In genomic region chr9:126540398-126540797, GRCh38 we compare ENCODE assay signal across 7 cellular contexts.
DNase-seq lines count a peak whose midpoint lies in the region; ATAC-seq, FAIRE-seq and TF ChIP-seq lines count a peak whose summit lies in the region.
"Not testable (repeated sequence)": the region's sequence is repeated elsewhere in the genome, so short reads cannot be mapped to it uniquely, and the experiment has no call there.

No MANE protein-coding gene starts in this region.

- not testable (repeated sequence) for H3K23me2 ChIP-seq in H1 (ENCODE audit: low read depth, low read length)

- not testable (repeated sequence) for H3K79me1 ChIP-seq in H1 (ENCODE audit: low read depth, low read length)

- not testable (repeated sequence) for H3K27ac ChIP-seq in H1 (ENCODE audit: low read depth, low read length); lower lobe of right lung; spleen

- ATAC-seq in left lobe of liver = peak; percentile 43
- not testable (repeated sequence) for ATAC-seq in lower lobe of right lung

- H3K9ac ChIP-seq in H1 (replicated peaks in 1 of 4; ENCODE audit: extremely low read depth in 1 of 4, low read depth in 3 of 4, low read length in 3 of 4) = not testable (repeated sequence)

- H3K23ac ChIP-seq in H1 (ENCODE audit: insufficient read length) = not testable (repeated sequence)

- H3K9me3 Mint-ChIP-seq in chondrocyte (ENCODE audit: low read depth) = not testable (repeated sequence)

- not testable (repeated sequence) for H4K20me1 ChIP-seq in H1 (replicated peaks in 1 of 2; ENCODE audit: control insufficient read depth in 1 of 2, insufficient read depth in 2 of 2, low read length in 2 of 2)

- not testable (repeated sequence) for H4K8ac ChIP-seq in H1 (ENCODE audit: extremely low read depth, insufficient read depth, low read length)

- not testable (repeated sequence) for TF ChIP-seq RAD21 in Ishikawa (IDR thresholded peaks at IDR 0.05; ENCODE audit: low read depth); H1 (IDR thresholded peaks at IDR 0.05 in 1 of 2, conservative IDR thresholded peaks at IDR 0.05 in 1 of 2; ENCODE audit: low read depth in 2 of 2, low read length in 2 of 2)

- intact Hi-C loops in lower lobe of right lung (cut with DNase I); posterior vena cava (cut with DNase I); spleen (cut with DNase I; ENCODE audit: low total_unique reads): not testable (repeated sequence)

- H3K9me3 ChIP-seq in H1 (ENCODE audit: insufficient read depth in 2 of 2, low read depth in 1 of 2, low read length in 1 of 2); lower lobe of right lung; spleen: not testable (repeated sequence)

- H3K27me3 Mint-ChIP-seq in chondrocyte (ENCODE audit: low read depth) = not testable (repeated sequence)

- peak overlapping the region; percentile 39 for H4K91ac ChIP-seq in H1 (replicated peaks; ENCODE audit: insufficient read length, low read length)

- not testable (repeated sequence) for H3K79me2 ChIP-seq in H1 (ENCODE audit: control insufficient read depth in 1 of 2, insufficient read depth in 2 of 2, low read length in 2 of 2)

- not testable (repeated sequence) for H3K4me1 Mint-ChIP-seq in chondrocyte (ENCODE audit: low read depth)

- not testable (repeated sequence) for H2BK5ac ChIP-seq in H1 (ENCODE audit: low read depth, low read length)

- H3K27ac Mint-ChIP-seq in chondrocyte (ENCODE audit: unreplicated experiment) = not testable (repeated sequence)

- 95% methylated on average over 9 of the region's 9 CpGs; no CpG with 5 or more reads in 1 of the 2 experiments for WGBS in H1 (ENCODE audit: extremely low coverage in 1 of 2, insufficient coverage in 1 of 2, insufficient read length in 1 of 2, insufficient replicate concordance in 2 of 2, low coverage in 1 of 2, low lambda C conversion rate in 2 of 2, missing lambda C conversion rate in 1 of 2), 2 experiments
- WGBS in spleen, 5 donors = 77 to 92% (median 87%) methylated on average over 9 of the region's 9 CpGs

- not testable (repeated sequence) for H3K36me3 ChIP-seq in H1 (ENCODE audit: control insufficient read depth in 2 of 4, insufficient read depth in 4 of 4, low read length in 3 of 4); lower lobe of right lung; spleen

- CTCF ChIA-PET in H1 (lab: Charles Lee; ENCODE audit: partially characterized antibody) = interaction anchor here (1.0 to 2.2 kb wide), 5 partner anchors 9 to 68 kb away, joined by 3 to 8 read pairs (median 3); no protein-coding TSS in a partner anchor

- not testable (repeated sequence) for H3K4me3 ChIP-seq in H1 (ENCODE audit: extremely low read depth in 1 of 4, insufficient read depth in 2 of 4, low read depth in 3 of 4, low read length in 4 of 4); lower lobe of right lung; spleen

- not testable (repeated sequence) for TF ChIP-seq POLR2A in H1 (IDR thresholded peaks at IDR 0.05; ENCODE audit: control extremely low read depth in 1 of 2, low read depth in 2 of 2, low read length in 2 of 2); spleen (IDR thresholded peaks at IDR 0.05)

- not testable (repeated sequence) for FAIRE-seq in H1 (lab: Jason Lieb, UNC)

- H2BK20ac ChIP-seq in H1 (ENCODE audit: low read length) = not testable (repeated sequence)

- H2BK15ac ChIP-seq in H1 (ENCODE audit: low read length) = not testable (repeated sequence)

- H3K18ac ChIP-seq in H1 (ENCODE audit: extremely low read depth, low read length) = not testable (repeated sequence)

- POLR2A ChIA-PET in H1 (lab: Charles Lee; ENCODE audit: partially characterized antibody) = not testable (repeated sequence)

- not testable (repeated sequence) for H3K4ac ChIP-seq in H1 (replicated peaks; ENCODE audit: insufficient read length, low read depth, low read length)

- not testable (repeated sequence) for H3K4me2 ChIP-seq in H1 (ENCODE audit: insufficient read depth in 1 of 2, low read depth in 2 of 2, low read length in 2 of 2)

- H3K27me3 ChIP-seq in H1 (replicated peaks in 1 of 4; ENCODE audit: control insufficient read depth in 3 of 4, extremely low read depth in 1 of 4, insufficient read depth in 3 of 4, low read length in 3 of 4); lower lobe of right lung (ENCODE audit: low read depth): not testable (repeated sequence)
- peaks cover 0 to 25% (median 0%) of the 10 kb centered on the region in 7 donors for H3K27me3 ChIP-seq in spleen (replicated peaks in 1 of 7)

- H2BK12ac ChIP-seq in H1 (ENCODE audit: low read depth, low read length) = not testable (repeated sequence)

- DNase-seq in chondrocyte (ENCODE audit: low spot score) (peak; percentile 13), lower lobe of right lung (peak; percentile 1), posterior vena cava (ENCODE audit: low spot score) (peak; percentile 49), spleen (peak; percentile 7)
- not testable (repeated sequence) for DNase-seq in H1 (ENCODE audit: low read depth in 1 of 2, low spot score in 2 of 2); left lobe of liver (ENCODE audit: low spot score)

- H3K14ac ChIP-seq in H1 (ENCODE audit: insufficient read length) = not testable (repeated sequence)

- not testable (repeated sequence) for TF ChIP-seq EP300 in Ishikawa (IDR thresholded peaks at IDR 0.05; ENCODE audit: borderline replicate concordance); H1 (IDR thresholded peaks at IDR 0.05; ENCODE audit: borderline replicate concordance in 1 of 2, low read depth in 2 of 2, low read length in 2 of 2)

- TF ChIP-seq CTCF in chondrocyte (IDR thresholded peaks at IDR 0.05); H1 (IDR thresholded peaks at IDR 0.05; ENCODE audit: control extremely low read depth in 1 of 3, insufficient read depth in 1 of 3, low read depth in 1 of 3, low read length in 3 of 3); lower lobe of right lung (IDR thresholded peaks at IDR 0.05); spleen (IDR thresholded peaks at IDR 0.05 in 8 of 11, conservative IDR thresholded peaks at IDR 0.05 in 3 of 11): not testable (repeated sequence)

- not testable (repeated sequence) for H4K5ac ChIP-seq in H1 (ENCODE audit: insufficient read length, low read depth, low read length)

- not testable (repeated sequence) for H3K4me1 ChIP-seq in H1 (replicated peaks in 1 of 4; ENCODE audit: control insufficient read depth in 3 of 4, insufficient read depth in 4 of 4, low read length in 3 of 4); lower lobe of right lung; spleen

- H3K4me3 Mint-ChIP-seq in chondrocyte (ENCODE audit: unreplicated experiment) = not testable (repeated sequence)

- not testable (repeated sequence) for H2AFZ ChIP-seq in H1 (ENCODE audit: low read length)

- H3K36me3 Mint-ChIP-seq in chondrocyte (ENCODE audit: low read depth) = not testable (repeated sequence)

- not testable (repeated sequence) for H2BK120ac ChIP-seq in H1 (replicated peaks; ENCODE audit: low read depth, low read length)

- H3K56ac ChIP-seq in H1 (replicated peaks; ENCODE audit: insufficient read length, low read depth, low read length) = not testable (repeated sequence)

- not testable (repeated sequence) for H2AK5ac ChIP-seq in H1 (ENCODE audit: low read depth, low read length)

TF ChIP-seq in Ishikawa, 13 proteins besides CTCF, POLR2A, EP300 and RAD21:
- TF ChIP-seq CEBPB (IDR thresholded peaks at IDR 0.05) = 0 out of 2 replicates have a peak, but pooled peaks have one; percentile 21
TF ChIP-seq in Ishikawa: peak in this region for 1; not testable (repeated sequence) for 12.
